1 cellular context compared by ENCODE assay signal in genomic region chr10:113362645-113363091, GRCh38.
TF ChIP-seq lines count a peak whose summit lies in the region.

No MANE protein-coding gene starts in this region.

TF ChIP-seq in HEK293, 187 proteins besides CTCF, POLR2A, EP300 and RAD21 (continued from another document):
- TF ChIP-seq PRDM6 (tag by site-specific recombination; IDR thresholded peaks at IDR 0.05) (peak; percentile 41), ZFHX2 (tag by site-specific recombination; conservative IDR thresholded peaks at IDR 0.05) (no peak), ZNF707 (tag by site-specific recombination; IDR thresholded peaks at IDR 0.05) (no peak), ZXDB (tag by site-specific recombination; IDR thresholded peaks at IDR 0.05) (peak; percentile 21; the same call in 1 of the 2 replicates), PRDM10 (tag by site-specific recombination; IDR thresholded peaks at IDR 0.05) (0 out of 2 replicates have a peak, but pooled peaks have one; percentile 28), ZBTB44 (tag by site-specific recombination; IDR thresholded peaks at IDR 0.05) (no peak)
